1 cellular context compared by ENCODE assay signal in genomic region chr11:66310803-66311440, GRCh38.
A peak's percentile ranks its signal among the peaks of the same experiment; 100 is the strongest.
TF ChIP-seq lines count a peak whose summit lies in the region.

No MANE protein-coding gene starts in this region.

TF ChIP-seq in K562, 482 proteins besides CTCF, POLR2A, EP300 and RAD21:
- TF ChIP-seq MLLT1 (IDR thresholded peaks at IDR 0.05) (peak in 1 of 2 experiments; percentile 71; a peak in 1 of 4 replicates), ZBTB33 (CRISPR knock-in tag; IDR thresholded peaks at IDR 0.05) (peak; percentile 34; the same call in 1 of the 2 replicates)
